Comparison of ENCODE assay signal across 25 cellular contexts in genomic region chr20:11692567-11692966, GRCh38.
"Had no signal": no experiment of that assay in that cellular context is flagged by ENCODE, and none has a peak within 500 bp of the region (broad histone marks: within the 10 kb centered on the region; RNA-seq: fewer than 3 reads in every experiment).

No MANE protein-coding gene starts in this region.

- H3K9me3 ChIP-seq: esophagus squamous epithelium, gastrocnemius medialis had no signal

- H3K4me1 ChIP-seq: esophagus squamous epithelium, gastrocnemius medialis, left lung, lower lobe of right lung had no signal

- H3K4me1 Mint-ChIP-seq: memory B cell, naive B cell had no signal

- H3K27me3 ChIP-seq: esophagus squamous epithelium, gastrocnemius medialis, heart right ventricle had no signal

- H3K27ac Mint-ChIP-seq: memory B cell, naive B cell had no signal

- H3K4me3 Mint-ChIP-seq: memory B cell, naive B cell had no signal

- H3K36me3 Mint-ChIP-seq: memory B cell, naive B cell had no signal

- H3K27ac ChIP-seq: coronary artery, epithelial cell of prostate, esophagus squamous epithelium, gastrocnemius medialis, left lung, lower lobe of right lung had no signal

- H3K27me3 Mint-ChIP-seq: memory B cell had no signal

- H3K36me3 ChIP-seq: esophagus squamous epithelium, gastrocnemius medialis, heart right ventricle, left lung, lower lobe of right lung had no signal

- H3K4me3 ChIP-seq: coronary artery, esophagus squamous epithelium, gastrocnemius medialis, heart right ventricle, left lung, lower lobe of right lung had no signal

- FAIRE-seq: colon, islet of Langerhans, keratinocyte had no signal

- DNase-seq: effector CD4-positive, alpha-beta T cell; effector memory CD4-positive, alpha-beta T cell; erythroblast; esophagus squamous epithelium; foreskin fibroblast; foreskin melanocyte; gastrocnemius medialis; glutamatergic neuron; head of caudate nucleus; heart right ventricle; hippocampal formation; left cardiac atrium; left lung; left ventricle myocardium superior; lower lobe of right lung; mammary epithelial cell; mesendoderm; midbrain; naive B cell had no signal
